In the genomic region with DNA sequence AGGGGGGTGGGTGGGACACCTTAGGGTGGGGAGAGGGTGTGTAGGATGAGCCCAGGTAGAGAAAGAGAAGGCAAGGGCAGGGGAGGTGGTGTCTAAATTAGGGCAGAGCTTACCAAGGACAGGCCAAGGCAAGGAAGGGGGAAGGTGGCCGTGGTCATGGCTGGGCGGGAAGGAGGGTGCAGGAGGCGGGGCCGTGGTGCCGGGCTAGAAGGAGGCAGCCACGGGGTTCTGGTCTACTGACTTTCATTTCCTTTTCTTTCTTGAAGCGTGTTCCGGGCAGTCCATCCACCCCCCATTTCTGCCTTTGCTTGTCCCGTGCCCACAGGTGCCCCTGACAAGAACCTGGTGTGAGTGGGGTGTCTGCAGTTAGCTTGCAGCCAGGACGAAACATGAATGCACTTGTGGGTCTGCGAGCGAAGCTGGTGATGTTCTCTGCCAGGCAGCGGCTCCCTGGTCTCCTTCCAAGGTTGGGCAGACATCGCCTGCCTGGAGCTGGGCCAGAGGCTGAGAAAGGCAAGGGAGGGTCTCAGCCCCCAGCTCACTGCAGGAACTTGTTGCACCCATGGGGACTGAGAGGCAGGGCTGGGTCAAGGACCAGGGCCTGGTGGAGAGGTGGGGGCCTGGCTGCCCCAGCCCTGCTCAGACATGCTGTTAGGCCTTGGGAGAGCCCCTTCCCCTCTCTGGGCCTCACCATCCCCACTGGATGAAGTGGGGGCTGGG, we compare ENCODE assay signal across 2 cellular contexts.
TF ChIP-seq lines count a peak whose summit lies in the region.

No MANE protein-coding gene starts in this region.

TF ChIP-seq in IMR-90, 13 proteins besides CTCF, POLR2A, EP300 and RAD21 (continued from another document):
- TF ChIP-seq MXI1 (IDR thresholded peaks at IDR 0.05; ENCODE audit: borderline replicate concordance, low read depth, low read length) (no peak), CEBPB (IDR thresholded peaks at IDR 0.05; ENCODE audit: low read depth, low read length) (no peak), FOS (IDR thresholded peaks at IDR 0.05; ENCODE audit: low read depth, low read length) (no peak), RCOR1 (IDR thresholded peaks at IDR 0.05; ENCODE audit: insufficient replicate concordance, low read length) (no peak), MAFK (IDR thresholded peaks at IDR 0.05; ENCODE audit: low read depth, low read length) (no peak), ELK1 (IDR thresholded peaks at IDR 0.05; ENCODE audit: borderline replicate concordance, low read depth, low read length) (no peak), SMC3 (IDR thresholded peaks at IDR 0.05; ENCODE audit: low read depth, low read length) (no peak), BHLHE40 (IDR thresholded peaks at IDR 0.05; ENCODE audit: low read depth, low read length) (no peak), NFE2L2 (IDR thresholded peaks at IDR 0.05; ENCODE audit: low read depth, low read length) (no peak), RFX5 (IDR thresholded peaks at IDR 0.05; ENCODE audit: low read depth, low read length) (no peak), CHD1 (IDR thresholded peaks at IDR 0.05; ENCODE audit: low read depth, low read length) (no peak)
- TF ChIP-seq, protein P1, sequence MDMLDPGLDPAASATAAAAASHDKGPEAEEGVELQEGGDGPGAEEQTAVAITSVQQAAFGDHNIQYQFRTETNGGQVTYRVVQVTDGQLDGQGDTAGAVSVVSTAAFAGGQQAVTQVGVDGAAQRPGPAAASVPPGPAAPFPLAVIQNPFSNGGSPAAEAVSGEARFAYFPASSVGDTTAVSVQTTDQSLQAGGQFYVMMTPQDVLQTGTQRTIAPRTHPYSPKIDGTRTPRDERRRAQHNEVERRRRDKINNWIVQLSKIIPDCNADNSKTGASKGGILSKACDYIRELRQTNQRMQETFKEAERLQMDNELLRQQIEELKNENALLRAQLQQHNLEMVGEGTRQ (IDR thresholded peaks at IDR 0.05; ENCODE audit: low read depth, low read length) = no peak
TF ChIP-seq in IMR-90: peak in this region for 0.

TF ChIP-seq in SK-N-SH, 30 proteins besides CTCF, POLR2A, EP300 and RAD21:
- no peak for TF ChIP-seq MEF2A (IDR thresholded peaks at IDR 0.05; ENCODE audit: borderline replicate concordance, low read depth)
- TF ChIP-seq POLR2AphosphoS5 (IDR thresholded peaks at IDR 0.05; ENCODE audit: low read depth, low read length) = no peak
- TF ChIP-seq RXRA (IDR thresholded peaks at IDR 0.05; ENCODE audit: borderline replicate concordance, low read depth) = no peak
- TF ChIP-seq NFIC (IDR thresholded peaks at IDR 0.05; ENCODE audit: borderline replicate concordance) = no peak
- no peak for TF ChIP-seq FOXM1 (IDR thresholded peaks at IDR 0.05; ENCODE audit: low read depth)
- no peak for TF ChIP-seq REST (IDR thresholded peaks at IDR 0.05; ENCODE audit: low read depth, low read length)
- TF ChIP-seq, protein P2, sequence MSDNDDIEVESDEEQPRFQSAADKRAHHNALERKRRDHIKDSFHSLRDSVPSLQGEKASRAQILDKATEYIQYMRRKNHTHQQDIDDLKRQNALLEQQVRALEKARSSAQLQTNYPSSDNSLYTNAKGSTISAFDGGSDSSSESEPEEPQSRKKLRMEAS (IDR thresholded peaks at IDR 0.05; ENCODE audit: low read depth) = no peak
- TF ChIP-seq, protein P1 (IDR thresholded peaks at IDR 0.05; ENCODE audit: borderline replicate concordance, low read depth, low read length) = no peak
- TF ChIP-seq TAF1 (IDR thresholded peaks at IDR 0.05; ENCODE audit: borderline replicate concordance, low read depth, low read length) = no peak
- no peak for TF ChIP-seq JUND (IDR thresholded peaks at IDR 0.05)
- TF ChIP-seq GATA2 (CRISPR knock-in tag; IDR thresholded peaks at IDR 0.05) = no peak
- TF ChIP-seq FOXJ3 (CRISPR knock-in tag; IDR thresholded peaks at IDR 0.05) = no peak
- no peak for TF ChIP-seq RCOR1 (IDR thresholded peaks at IDR 0.05; ENCODE audit: low read length)
